ENCODE assay signal across 14 cellular contexts in the genomic region with DNA sequence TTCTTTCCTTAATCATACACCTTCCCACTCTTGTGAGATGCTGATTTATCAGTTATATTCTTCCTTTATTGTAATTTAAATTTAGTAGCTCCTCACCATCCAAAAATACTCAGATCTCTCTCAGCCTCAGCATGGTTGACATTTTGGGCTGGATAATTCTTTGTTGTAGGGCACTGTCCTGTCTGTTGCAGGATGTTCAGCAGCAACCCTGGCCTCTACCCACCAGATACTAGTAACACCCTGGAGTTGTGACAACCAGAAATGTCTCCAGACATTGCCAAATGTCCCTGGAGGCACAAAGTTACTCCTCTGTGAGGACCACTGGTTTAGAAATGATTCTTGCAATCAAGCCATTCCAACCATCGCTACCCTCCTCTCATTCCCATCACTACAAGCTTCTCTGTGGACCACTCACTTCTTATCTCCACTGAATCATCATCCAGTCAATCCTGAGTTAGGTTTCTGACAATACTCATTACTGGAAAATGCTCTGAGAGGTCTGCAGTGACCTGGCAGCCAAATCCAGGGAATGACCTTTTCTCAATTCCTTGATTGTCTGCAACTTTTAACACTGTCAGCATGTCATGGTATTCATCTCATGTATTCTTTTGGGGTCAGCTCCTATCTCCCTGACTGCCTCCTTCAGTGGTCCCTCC. TPM values are rescaled to one million over a fixed set of nuclear protein-coding genes. Genes with fewer than 3 reads are reported as not detected.
DNase-seq lines count a peak whose midpoint lies in the region; ATAC-seq, FAIRE-seq and TF ChIP-seq lines count a peak whose summit lies in the region.
"Had no signal": no experiment of that assay in that cellular context is flagged by ENCODE, and none has a peak within 500 bp of the region (broad histone marks: within the 10 kb centered on the region; RNA-seq: fewer than 3 reads in every experiment).

No MANE protein-coding gene starts in this region.

- H3K27me3 ChIP-seq in PC-3 (ENCODE audit: low read length) (no peaks in the 10 kb centered on the region), bronchial epithelial cell (ENCODE audit: control insufficient read depth, insufficient read depth, low read length) (no peaks in the 10 kb centered on the region), skeletal muscle satellite cell (ENCODE audit: control insufficient read depth, insufficient read depth, low read length) (no peaks in the 10 kb centered on the region), A673 (replicated peaks; ENCODE audit: insufficient read depth, low read depth, low read length, poor library complexity) (no peaks in the 10 kb centered on the region)
- H3K27me3 ChIP-seq: BLaER1 treated with 17β-estradiol and CSF1 and Interleukin-3, amounts not matched to agents 10 nM and 100 nM had no signal

- H3K27me3 Mint-ChIP-seq in activated naive CD4-positive, alpha-beta T cell treated with anti-CD3 and anti-CD28 coated beads for 36 hours (ENCODE audit: low read depth): peaks cover 4% of the 10 kb centered on the region

- FAIRE-seq in bronchial epithelial cell (lab: Jason Lieb, UNC): no peak
- FAIRE-seq: GM12878, GM18507 had no signal

- H3K9me3 ChIP-seq in PC-3 (ENCODE audit: low read length): no peaks in the 10 kb centered on the region
- H3K9me3 ChIP-seq in skeletal muscle satellite cell (replicated peaks; ENCODE audit: low read length): no peaks in the 10 kb centered on the region
- no peaks in the 10 kb centered on the region for H3K9me3 ChIP-seq in A673 (ENCODE audit: low read depth, low read length, poor library complexity, severe bottlenecking)
- H3K9me3 ChIP-seq: BLaER1 treated with 17β-estradiol and CSF1 and Interleukin-3, amounts not matched to agents 10 nM and 100 nM had no signal

- H3K9me2 ChIP-seq in PC-3 (replicated peaks; ENCODE audit: low read length): no peaks in the 10 kb centered on the region

- intact Hi-C loops in PC-3 (cut with micrococcal nuclease) (no loop called here), A673 (cut with micrococcal nuclease; ENCODE audit: unreplicated experiment) (loop anchor here (10.0 kb wide), 1 partner anchor 1743 kb away; no protein-coding TSS in a partner anchor)
- intact Hi-C loops in activated naive CD4-positive, alpha-beta T cell treated with anti-CD3 and anti-CD28 coated beads for 36 hours (cut with micrococcal nuclease): no loop called here

- H3K4me1 Mint-ChIP-seq in activated naive CD4-positive, alpha-beta T cell treated with anti-CD3 and anti-CD28 coated beads for 36 hours (ENCODE audit: low read depth): no peaks in the 10 kb centered on the region

- CTCF ChIA-PET in PC-3 (lab: Charles Lee): no interaction called here
- CTCF ChIA-PET in A673 (lab: Charles Lee): no interaction called here
- CTCF ChIA-PET in activated naive CD4-positive, alpha-beta T cell treated with anti-CD3 and anti-CD28 coated beads for 36 hours (lab: Charles Lee): interaction anchor here (0.6 kb wide), 1 partner anchor 388 kb away, joined by 3 read pairs; no protein-coding TSS in a partner anchor

- peak overlapping the region; percentile 55 for H3K4me2 ChIP-seq in PC-3 (ENCODE audit: low read length)
- H3K4me2 ChIP-seq in skeletal muscle satellite cell (ENCODE audit: low read length): peak overlapping the region; percentile 32

- no peaks in the 10 kb centered on the region for H4K20me1 ChIP-seq in PC-3 (ENCODE audit: low read length)
- H4K20me1 ChIP-seq: BLaER1 treated with 17β-estradiol and CSF1 and Interleukin-3, amounts not matched to agents 10 nM and 100 nM had no signal

- H3K9ac ChIP-seq in PC-3 (ENCODE audit: low read length) (peak overlapping the region; percentile 9; the same call in 1 of the 2 replicates), skeletal muscle satellite cell (ENCODE audit: low read depth, low read length) (no peak overlapping the region)
- H3K9ac ChIP-seq: BLaER1 treated with 17β-estradiol and CSF1 and Interleukin-3, amounts not matched to agents 10 nM and 100 nM had no signal

- no peak overlapping the region for H3K4me3 Mint-ChIP-seq in activated naive CD4-positive, alpha-beta T cell treated with anti-CD3 and anti-CD28 coated beads for 36 hours

- peak overlapping the region; percentile 73 for H3K27ac ChIP-seq in PC-3 (ENCODE audit: low read length)
- no peak overlapping the region for H3K27ac ChIP-seq in A673 (ENCODE audit: low read depth, low read length, poor library complexity, severe bottlenecking)
- H3K27ac ChIP-seq: BLaER1 treated with 17β-estradiol and CSF1 and Interleukin-3, amounts not matched to agents 10 nM and 100 nM had no signal

- DNase-seq in HCEC 1CT (peak; percentile 20), PC-3 (peak; percentile 28), bronchial epithelial cell (ENCODE audit: low read depth) (peak; percentile 46), A673 (ENCODE audit: low spot score) (no peak), GM10266 (ENCODE audit: extremely low spot score) (no peak)
- DNase-seq in activated naive CD4-positive, alpha-beta T cell treated with anti-CD3 and anti-CD28 coated beads for 36 hours: no peak
- DNase-seq: KBM-7, NCI-H1092 treated with DMSO at 0.1 percent for 48 hours, NCI-H187, NCI-H774 had no signal

- H3K79me2 ChIP-seq in PC-3 (ENCODE audit: low read length): no peaks in the 10 kb centered on the region

- no peaks in the 10 kb centered on the region for H3K9me3 Mint-ChIP-seq in activated naive CD4-positive, alpha-beta T cell treated with anti-CD3 and anti-CD28 coated beads for 36 hours

- H3K36me3 Mint-ChIP-seq in activated naive CD4-positive, alpha-beta T cell treated with anti-CD3 and anti-CD28 coated beads for 36 hours (ENCODE audit: low read depth): no peaks in the 10 kb centered on the region

- no peak overlapping the region for H3K4me3 ChIP-seq in PC-3 (ENCODE audit: low read length)
- H3K4me3 ChIP-seq in bronchial epithelial cell (ENCODE audit: low read depth, low read length): no peak overlapping the region
- no peak overlapping the region for H3K4me3 ChIP-seq in skeletal muscle satellite cell (ENCODE audit: low read length)
- H3K4me3 ChIP-seq in A673 (ENCODE audit: low read depth, low read length, poor library complexity, severe bottlenecking): no peak overlapping the region
- H3K4me3 ChIP-seq: BLaER1 treated with 17β-estradiol and CSF1 and Interleukin-3, amounts not matched to agents 10 nM and 100 nM; GM12878 had no signal

- no peak overlapping the region for H3K27ac Mint-ChIP-seq in activated naive CD4-positive, alpha-beta T cell treated with anti-CD3 and anti-CD28 coated beads for 36 hours

- no TSS peak for BruUV-seq in PC-3 (replicated peaks; lab: Mats Ljungman, UMichigan)
- BruUV-seq in A673 (replicated peaks; lab: Mats Ljungman, UMichigan): no TSS peak

- H3F3A ChIP-seq in PC-3 (ENCODE audit: low read length, unreplicated experiment): no peaks in the 10 kb centered on the region

- H2AFZ ChIP-seq in PC-3 (ENCODE audit: low read length): peak overlapping the region; percentile 27

- peak; percentile 8 for ATAC-seq in PC-3
- ATAC-seq: GM12878 had no signal

- POLR2A ChIA-PET in PC-3 (lab: Charles Lee; ENCODE audit: unreplicated experiment) (no interaction called here), A673 (lab: Charles Lee; ENCODE audit: low non-redundant PET) (no interaction called here)

- H3K4me1 ChIP-seq in PC-3 (ENCODE audit: insufficient read depth, low read length) (peaks cover 25% of the 10 kb centered on the region), skeletal muscle satellite cell (ENCODE audit: control insufficient read depth, insufficient read depth, low read length) (peaks cover 29% of the 10 kb centered on the region), A673 (ENCODE audit: insufficient read depth, low read length, poor library complexity, severe bottlenecking) (peaks cover 12% of the 10 kb centered on the region)

- no peaks in the 10 kb centered on the region for H3K36me3 ChIP-seq in PC-3 (ENCODE audit: low read depth, low read length)
- H3K36me3 ChIP-seq in bronchial epithelial cell (ENCODE audit: control insufficient read depth, insufficient read depth, low read length): no peaks in the 10 kb centered on the region
- no peaks in the 10 kb centered on the region for H3K36me3 ChIP-seq in skeletal muscle satellite cell (ENCODE audit: insufficient read depth, low read length)
- H3K36me3 ChIP-seq in A673 (ENCODE audit: insufficient read depth, low read length, poor library complexity, severe bottlenecking): no peaks in the 10 kb centered on the region
- H3K36me3 ChIP-seq: BLaER1 treated with 17β-estradiol and CSF1 and Interleukin-3, amounts not matched to agents 10 nM and 100 nM had no signal

- TF ChIP-seq CTCF in PC-3 (conservative IDR thresholded peaks at IDR 0.05; ENCODE audit: low read depth, low read length) (no peak), bronchial epithelial cell (IDR thresholded peaks at IDR 0.05; ENCODE audit: insufficient read depth, low read length, severe bottlenecking) (no peak), A673 (conservative IDR thresholded peaks at IDR 0.05; ENCODE audit: low read depth, low read length) (no peak), GM10266 (IDR thresholded peaks at IDR 0.05; ENCODE audit: control insufficient read depth, insufficient read depth, low read depth, missing control alignments) (no peak)

RNA-seq across cellular contexts. Expression of a gene that starts 43.3 kb away (rescaled TPM):
- total RNA-seq in PC-3 (2014; rRNA removed) (2.8 and 4.0 TPM in 2 replicates), bronchial epithelial cell (5.3 and 11.8 TPM in 2 replicates), A673 (2021) (19.3 and 20.3 TPM in 2 replicates)
- 3.5 and 5.9 TPM in 2 replicates for total RNA-seq in skeletal muscle satellite cell (2012; rRNA removed)
- total RNA-seq in activated naive CD4-positive, alpha-beta T cell treated with anti-CD3 and anti-CD28 coated beads for 36 hours: 1 to 10 TPM; 1.9 to 2.3 TPM

Comparison
In these comparisons a context has a peak if more than half of its experiments do, and no peak if none do; other contexts are left out.
1. DNase-seq: peak in HCEC 1CT (single experiment), PC-3 (single experiment) and bronchial epithelial cell (single experiment); none in A673 (single experiment), GM10266 (single experiment) and activated naive CD4-positive, alpha-beta T cell treated with anti-CD3 and anti-CD28 coated beads for 36 hours (single experiment).